In genomic region chr20:36862857-36863668, GRCh38 we compare ENCODE assay signal across 9 cellular contexts. TPM values are rescaled to one million over a fixed set of nuclear protein-coding genes. Genes with fewer than 3 reads are reported as not detected.
A peak's percentile ranks its signal among the peaks of the same experiment; 100 is the strongest.
DNase-seq lines count a peak whose midpoint lies in the region; ATAC-seq, FAIRE-seq and TF ChIP-seq lines count a peak whose summit lies in the region.
"Had no signal": no experiment of that assay in that cellular context is flagged by ENCODE, and none has a peak within 500 bp of the region (broad histone marks: within the 10 kb centered on the region; RNA-seq: fewer than 3 reads in every experiment).

No MANE protein-coding gene starts in this region.

- no peak overlapping the region for H3K4me3 ChIP-seq in CD8-positive, alpha-beta T cell (ENCODE audit: low read depth, low read length)
- no peak overlapping the region for H3K4me3 ChIP-seq in endocrine pancreas (ENCODE audit: control insufficient read depth, insufficient read depth, low read length)
- H3K4me3 ChIP-seq in parathyroid adenoma (ENCODE audit: low read depth, low read length): no peak overlapping the region

- DNase-seq in CD8-positive, alpha-beta T cell: peak in 1 of 7 experiments; percentile 51
- DNase-seq in HTR-8/SVneo (ENCODE audit: insufficient read length, low spot score): no peak
- DNase-seq in RKO (ENCODE audit: low spot score): no peak
- DNase-seq in activated CD4-positive, alpha-beta memory T cell treated with anti-CD3 and anti-CD28 coated beads for 36 hours: no peak

- H3K9me3 Mint-ChIP-seq in CD8-positive, alpha-beta T cell: no peaks in the 10 kb centered on the region
- H3K9me3 Mint-ChIP-seq in activated CD4-positive, alpha-beta memory T cell treated with anti-CD3 and anti-CD28 coated beads for 36 hours: no peaks in the 10 kb centered on the region
- H3K9me3 Mint-ChIP-seq: naive B cell had no signal

- no peaks in the 10 kb centered on the region for H3K36me3 ChIP-seq in CD8-positive, alpha-beta T cell (ENCODE audit: insufficient read depth, low read length)
- no peaks in the 10 kb centered on the region for H3K36me3 ChIP-seq in endocrine pancreas (ENCODE audit: control insufficient read depth, insufficient read depth, low read length)
- no peaks in the 10 kb centered on the region for H3K36me3 ChIP-seq in parathyroid adenoma (ENCODE audit: control insufficient read depth, insufficient read depth, low read length)

- peak overlapping the region; percentile 29 for H3K4me2 ChIP-seq in parathyroid adenoma (ENCODE audit: low read length)

- POLR2A ChIA-PET in CD8-positive, alpha-beta T cell (lab: Charles Lee): interaction anchor here (0.7 kb wide), 1 partner anchor 8 kb away, joined by 3 read pairs; no protein-coding TSS in a partner anchor
- POLR2A ChIA-PET in activated CD4-positive, alpha-beta memory T cell treated with anti-CD3 and anti-CD28 coated beads for 36 hours (lab: Charles Lee): interaction anchor here (0.9 to 1.6 kb wide), 2 partner anchors 27 to 233 kb away, joined by 3 to 6 read pairs; partner anchors contain the start of gene RBL1

- H2AFZ ChIP-seq in parathyroid adenoma: no peak overlapping the region

- CTCF ChIA-PET in CD8-positive, alpha-beta T cell (lab: Charles Lee): interaction anchor here (1.0 to 2.1 kb wide), 4 partner anchors 9 to 54 kb away, joined by 3 to 10 read pairs (median 6); no protein-coding TSS in a partner anchor
- CTCF ChIA-PET in activated CD4-positive, alpha-beta memory T cell treated with anti-CD3 and anti-CD28 coated beads for 36 hours (lab: Charles Lee): interaction anchor here (0.5 to 1.4 kb wide), 8 partner anchors 27 to 257 kb away, joined by 3 to 4 read pairs (median 3); partner anchors contain the start of genes RAB5IF and SLA2

- intact Hi-C loops in CD8-positive, alpha-beta T cell (cut with DNase I, micrococcal nuclease): loop anchor here in 1 of 2 experiments (1.0 kb wide), 1 partner anchor 90 kb away; the partner anchor contains the start of gene DSN1
- intact Hi-C loops in activated CD4-positive, alpha-beta memory T cell treated with anti-CD3 and anti-CD28 coated beads for 36 hours (cut with micrococcal nuclease): no loop called here

- H3K9ac ChIP-seq in endocrine pancreas (ENCODE audit: control insufficient read depth, insufficient read depth, low read length) (peak overlapping the region; percentile 42), parathyroid adenoma (no peak overlapping the region)

- peaks cover 2% of the 10 kb centered on the region for H3K27me3 Mint-ChIP-seq in CD8-positive, alpha-beta T cell (ENCODE audit: low read depth)
- H3K27me3 Mint-ChIP-seq in activated CD4-positive, alpha-beta memory T cell treated with anti-CD3 and anti-CD28 coated beads for 36 hours: peaks cover 23% of the 10 kb centered on the region
- H3K27me3 Mint-ChIP-seq: naive B cell had no signal

- H3K79me2 ChIP-seq in parathyroid adenoma: peaks cover 31% of the 10 kb centered on the region

- no peak overlapping the region for H3K4me3 Mint-ChIP-seq in CD8-positive, alpha-beta T cell
- no peak overlapping the region for H3K4me3 Mint-ChIP-seq in activated CD4-positive, alpha-beta memory T cell treated with anti-CD3 and anti-CD28 coated beads for 36 hours

- H3K27me3 ChIP-seq in CD8-positive, alpha-beta T cell (ENCODE audit: insufficient read depth, low read length): no peaks in the 10 kb centered on the region
- H3K27me3 ChIP-seq in endocrine pancreas (ENCODE audit: control insufficient read depth, insufficient read depth, low read length): no peaks in the 10 kb centered on the region
- no peaks in the 10 kb centered on the region for H3K27me3 ChIP-seq in parathyroid adenoma (ENCODE audit: control insufficient read depth, insufficient read depth, low read length)

- no peaks in the 10 kb centered on the region for H3K9me3 ChIP-seq in CD8-positive, alpha-beta T cell (ENCODE audit: low read length)
- no peaks in the 10 kb centered on the region for H3K9me3 ChIP-seq in endocrine pancreas (ENCODE audit: control insufficient read depth, low read length)
- no peaks in the 10 kb centered on the region for H3K9me3 ChIP-seq in parathyroid adenoma (ENCODE audit: control insufficient read depth, low read length)

- H3K36me3 Mint-ChIP-seq in CD8-positive, alpha-beta T cell: no peaks in the 10 kb centered on the region
- no peaks in the 10 kb centered on the region for H3K36me3 Mint-ChIP-seq in activated CD4-positive, alpha-beta memory T cell treated with anti-CD3 and anti-CD28 coated beads for 36 hours
- H3K36me3 Mint-ChIP-seq: naive B cell had no signal

- peaks cover 5% of the 10 kb centered on the region for H3K4me1 Mint-ChIP-seq in CD8-positive, alpha-beta T cell (ENCODE audit: low read depth)
- peaks cover 3% of the 10 kb centered on the region for H3K4me1 Mint-ChIP-seq in activated CD4-positive, alpha-beta memory T cell treated with anti-CD3 and anti-CD28 coated beads for 36 hours (ENCODE audit: low read depth)

- FAIRE-seq in HTR-8/SVneo (lab: Jason Lieb, UNC): peak; percentile 66

- TF ChIP-seq CTCF in CD8-positive, alpha-beta T cell (IDR thresholded peaks at IDR 0.05): no peak
- no peak for TF ChIP-seq CTCF in parathyroid adenoma (IDR thresholded peaks at IDR 0.05)

- peaks cover 3% of the 10 kb centered on the region for H3K4me1 ChIP-seq in CD8-positive, alpha-beta T cell (ENCODE audit: insufficient read depth, low read length)
- no peaks in the 10 kb centered on the region for H3K4me1 ChIP-seq in endocrine pancreas (ENCODE audit: control insufficient read depth, insufficient read depth, low read length)
- H3K4me1 ChIP-seq in parathyroid adenoma: peaks cover 6% of the 10 kb centered on the region

- no peak overlapping the region for H3K27ac ChIP-seq in CD8-positive, alpha-beta T cell (ENCODE audit: low read depth, low read length)
- H3K27ac ChIP-seq in parathyroid adenoma: no peak overlapping the region

- H3K27ac Mint-ChIP-seq in CD8-positive, alpha-beta T cell: no peak overlapping the region
- no peak overlapping the region for H3K27ac Mint-ChIP-seq in activated CD4-positive, alpha-beta memory T cell treated with anti-CD3 and anti-CD28 coated beads for 36 hours

- ATAC-seq in CD8-positive, alpha-beta T cell: peak; percentile 66
- ATAC-seq in GM21360 (IDR thresholded peaks at IDR 0.05; ENCODE audit: unreplicated experiment): peak; percentile 37
- no peak for ATAC-seq in GM18868 (IDR thresholded peaks at IDR 0.05; ENCODE audit: unreplicated experiment)

RNA-seq across cellular contexts. Expression of gene TLDC2, which starts 12.9 kb away (rescaled TPM):
- total RNA-seq in CD8-positive, alpha-beta T cell: not detected
- not detected for total RNA-seq in activated CD4-positive, alpha-beta memory T cell treated with anti-CD3 and anti-CD28 coated beads for 36 hours
